ENCODE assay signal across 1 cellular context in genomic region chr4:139083533-139084424, GRCh38.
TF ChIP-seq lines count a peak whose summit lies in the region.

No MANE protein-coding gene starts in this region.

TF ChIP-seq in HEK293, 187 proteins besides CTCF, POLR2A, EP300 and RAD21 (continued from another document):
- TF ChIP-seq REST (tag by site-specific recombination; IDR thresholded peaks at IDR 0.05) (peak; percentile 88), ZNF792 (tag by site-specific recombination; IDR thresholded peaks at IDR 0.05) (no peak), ZNF169 (tag by site-specific recombination; IDR thresholded peaks at IDR 0.05) (no peak), ZNF692 (tag by site-specific recombination; IDR thresholded peaks at IDR 0.05) (peak; percentile 68), EGR2 (tag by site-specific recombination; IDR thresholded peaks at IDR 0.05; ENCODE audit: low read depth) (peak; percentile 44), ZNF174 (tag by site-specific recombination; IDR thresholded peaks at IDR 0.05) (no peak), ZBTB7A (tag by site-specific recombination; IDR thresholded peaks at IDR 0.05; ENCODE audit: low read depth) (peak; percentile 6; the same call in 1 of the 2 replicates), ZNF121 (tag by site-specific recombination; IDR thresholded peaks at IDR 0.05) (no peak), ZBTB11 (tag by site-specific recombination; conservative IDR thresholded peaks at IDR 0.05; ENCODE audit: low read depth) (peak; percentile 89), ZNF391 (tag by site-specific recombination; IDR thresholded peaks at IDR 0.05; ENCODE audit: borderline replicate concordance, low read depth) (no peak), ZNF585B (tag by site-specific recombination; IDR thresholded peaks at IDR 0.05) (no peak), GLI4 (tag by site-specific recombination; IDR thresholded peaks at IDR 0.05) (0 out of 2 replicates have a peak, but pooled peaks have one; percentile 69), ZNF157 (tag by site-specific recombination; IDR thresholded peaks at IDR 0.05) (no peak), ZSCAN23 (tag by site-specific recombination; IDR thresholded peaks at IDR 0.05) (no peak), GLIS1 (tag by site-specific recombination; IDR thresholded peaks at IDR 0.05) (peak; percentile 57), PBX3 (CRISPR knock-in tag; IDR thresholded peaks at IDR 0.05) (0 out of 2 replicates have a peak, but pooled peaks have one; percentile 28), ZFP37 (tag by site-specific recombination; IDR thresholded peaks at IDR 0.05) (peak; percentile 32; the same call in 1 of the 2 replicates), ZNF18 (tag by site-specific recombination; IDR thresholded peaks at IDR 0.05) (peak; percentile 60), ZBTB26 (tag by site-specific recombination; optimal IDR thresholded peaks at IDR 0.05) (peak; percentile 74), ZNF548 (tag by site-specific recombination; IDR thresholded peaks at IDR 0.05) (no peak), KLF16 (tag by site-specific recombination; IDR thresholded peaks at IDR 0.05) (peak; percentile 60), ZBTB20 (tag by site-specific recombination; IDR thresholded peaks at IDR 0.05) (peak; percentile 78), TCF7L2 (IDR thresholded peaks at IDR 0.05; ENCODE audit: borderline replicate concordance, low read depth, low read length) (no peak), ZNF76 (tag by site-specific recombination; IDR thresholded peaks at IDR 0.05; ENCODE audit: borderline replicate concordance, low read depth) (peak; percentile 73), ZBTB44 (tag by site-specific recombination; IDR thresholded peaks at IDR 0.05) (no peak), ZBTB48 (tag by site-specific recombination; IDR thresholded peaks at IDR 0.05) (0 out of 2 replicates have a peak, but pooled peaks have one; percentile 48)
TF ChIP-seq in HEK293: peak in this region for 52.
